8 cellular contexts compared by ENCODE assay signal in the genomic region with DNA sequence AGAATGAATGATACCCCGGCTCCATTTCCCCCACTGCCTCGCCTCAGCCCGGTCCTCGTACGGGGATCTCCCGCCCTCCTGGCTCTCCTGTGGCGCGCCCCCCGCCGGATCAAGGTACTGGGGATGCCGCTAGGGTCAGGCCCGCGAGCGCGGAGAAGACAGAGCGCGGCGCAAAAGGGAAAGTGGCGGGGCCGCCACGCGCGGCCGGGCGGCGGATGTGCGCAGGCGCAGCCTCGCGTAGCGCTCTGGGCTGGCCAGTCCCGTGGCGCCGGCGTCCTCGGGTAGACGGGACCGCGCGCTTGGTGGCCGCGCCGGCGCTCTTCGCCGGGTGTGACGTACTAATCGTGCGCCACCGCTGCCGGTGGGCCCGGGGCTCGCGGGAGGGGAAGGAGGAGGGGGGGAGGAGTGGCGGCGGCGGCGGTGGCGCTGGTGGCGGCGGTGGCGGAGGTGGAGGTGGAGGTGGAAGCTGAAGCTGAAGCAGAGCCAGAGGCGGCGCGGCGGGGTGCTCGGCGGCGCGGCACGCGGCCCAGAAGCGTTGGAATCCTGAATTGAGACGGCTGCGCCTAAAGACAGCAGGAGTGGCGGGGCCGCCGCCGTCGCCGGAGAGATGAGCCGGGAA. TPM values are rescaled to one million over a fixed set of nuclear protein-coding genes. Genes with fewer than 3 reads are reported as not detected.
DNase-seq lines count a peak whose midpoint lies in the region; ATAC-seq and TF ChIP-seq lines count a peak whose summit lies in the region.

TSS of gene SENP3 (plus strand) at position 331 of the 619 bp plus-strand sequence. CDS start 1,158 bp downstream, outside the sequence.

- WGBS in right lobe of liver (ENCODE audit: insufficient coverage, low coverage, low lambda C conversion rate, missing lambda C conversion rate) = 0% methylated on average over 38 of the region's 82 CpGs

- DNase-seq in AG08395 (ENCODE audit: low spot score) (peak; percentile 99), NCI-H748 treated with DMSO at 0.1 percent for 48 hours (lab: John Stamatoyannopoulos, UW) (peak; percentile 80), dorsolateral prefrontal cortex (peak; percentile 75 to 94 (median 84)), right lobe of liver (peak; percentile 91 to 94 (median 93))
- DNase-seq in activated CD4-positive, alpha-beta memory T cell treated with anti-CD3 and anti-CD28 coated beads for 36 hours = peak; percentile 94
- peak; percentile 93 for DNase-seq in stimulated activated CD4-positive, alpha-beta T cell treated with anti-CD3 and anti-CD28 coated beads, Interleukin-4, amount 100 ng/mL, for 1 hour

- H3K4me1 ChIP-seq in right lobe of liver = peaks cover 0 to 30% (median 15%) of the 10 kb centered on the region in 4 donors

- H3K36me3 Mint-ChIP-seq in activated CD4-positive, alpha-beta memory T cell treated with anti-CD3 and anti-CD28 coated beads for 36 hours = peaks cover 23% of the 10 kb centered on the region

- peaks cover 0 to 22% (median 3%) of the 10 kb centered on the region in 4 donors for H3K36me3 ChIP-seq in right lobe of liver

- ATAC-seq in GM18907 (IDR thresholded peaks at IDR 0.05; ENCODE audit: unreplicated experiment) (peak; percentile 49), HG03159 (IDR thresholded peaks at IDR 0.05; ENCODE audit: unreplicated experiment) (peak; percentile 61), right lobe of liver (peak; percentile 61 to 79 (median 72))

- CTCF ChIA-PET in activated CD4-positive, alpha-beta memory T cell treated with anti-CD3 and anti-CD28 coated beads for 36 hours (lab: Charles Lee) = interaction anchor here (0.8 to 4.4 kb wide), 33 partner anchors 9 to 340 kb away, joined by 3 to 148 read pairs (median 8); partner anchors contain the start of genes CD68, FXR2, MPDU1 and NEURL4

- H3K9me3 ChIP-seq in right lobe of liver = no peaks in the 10 kb centered on the region

- peak; percentile 51 for TF ChIP-seq POLR2A in right lobe of liver (IDR thresholded peaks at IDR 0.05)

- H3K27ac ChIP-seq in dorsolateral prefrontal cortex (peak within 1 kb of the TSS; percentile 72 to 98 (median 94)), right lobe of liver (peak within 1 kb of the TSS; percentile 72 to 79 (median 78))

- H3K27ac Mint-ChIP-seq in activated CD4-positive, alpha-beta memory T cell treated with anti-CD3 and anti-CD28 coated beads for 36 hours = peak within 1 kb of the TSS; percentile 91

- H3K4me3 ChIP-seq in dorsolateral prefrontal cortex (peak within 1 kb of the TSS; percentile 63 to 100 (median 96)), right lobe of liver (peak within 1 kb of the TSS; percentile 82 to 99 (median 94))

- POLR2A ChIA-PET in activated CD4-positive, alpha-beta memory T cell treated with anti-CD3 and anti-CD28 coated beads for 36 hours (lab: Charles Lee) = interaction anchor here (0.8 to 4.5 kb wide), 12 partner anchors 9 to 232 kb away, joined by 3 to 28 read pairs (median 6); partner anchors contain the start of genes CD68, MPDU1, NEURL4 and POLR2A

- intact Hi-C loops in activated CD4-positive, alpha-beta memory T cell treated with anti-CD3 and anti-CD28 coated beads for 36 hours (cut with micrococcal nuclease) = loop anchor here (1.0 to 2.0 kb wide), 8 partner anchors 9 to 205 kb away; partner anchors contain the start of genes POLR2A and TMEM102
- intact Hi-C loops in dorsolateral prefrontal cortex (cut with DNase I) = loop anchor here (2.0 to 10.0 kb wide), 7 partner anchors 47 to 317 kb away; partner anchors contain the start of genes FGF11 (in 1 of the 2), GABARAP (in 1 of the 2), NEURL4 (in 1 of the 2) and POLR2A (in 1 of the 2)
- intact Hi-C loops in right lobe of liver (cut with DNase I) = loop anchor here (5.0 to 10.0 kb wide), 2 partner anchors 47 to 49 kb away; no protein-coding TSS in a partner anchor

- no peaks in the 10 kb centered on the region for H3K9me3 Mint-ChIP-seq in activated CD4-positive, alpha-beta memory T cell treated with anti-CD3 and anti-CD28 coated beads for 36 hours

- TF ChIP-seq CTCF in dorsolateral prefrontal cortex (IDR thresholded peaks at IDR 0.05 in 54 of 56, conservative IDR thresholded peaks at IDR 0.05 in 2 of 56; ENCODE audit: low read depth in 1 of 56, partially characterized antibody in 56 of 56) = peak in 6 of 56 donors; percentile 2 to 40 (median 26)
- TF ChIP-seq CTCF in right lobe of liver (IDR thresholded peaks at IDR 0.05) = no peak

- H3K4me1 Mint-ChIP-seq in activated CD4-positive, alpha-beta memory T cell treated with anti-CD3 and anti-CD28 coated beads for 36 hours (ENCODE audit: low read depth) = peaks cover 32% of the 10 kb centered on the region

- H3K27me3 ChIP-seq in dorsolateral prefrontal cortex (no peaks in the 10 kb centered on the region), right lobe of liver (no peaks in the 10 kb centered on the region)

- no peaks in the 10 kb centered on the region for H3K27me3 Mint-ChIP-seq in activated CD4-positive, alpha-beta memory T cell treated with anti-CD3 and anti-CD28 coated beads for 36 hours

- peak within 1 kb of the TSS; percentile 95 for H3K4me3 Mint-ChIP-seq in activated CD4-positive, alpha-beta memory T cell treated with anti-CD3 and anti-CD28 coated beads for 36 hours

RNA-seq across cellular contexts. Expression of gene SENP3, which starts in this region (rescaled TPM):
- total RNA-seq in activated CD4-positive, alpha-beta memory T cell treated with anti-CD3 and anti-CD28 coated beads for 36 hours = 10 to 100 TPM; 50.8 to 53.2 TPM
- 10 to 100 TPM; 41.4 to 93.2 (median 61.6) TPM for total RNA-seq in dorsolateral prefrontal cortex
- 10 to 100 TPM; 12.3 to 33.9 (median 15.1) TPM for total RNA-seq in right lobe of liver

Comparison
In these comparisons a context has a peak if more than half of its experiments do, and no peak if none do; other contexts are left out.
1. Peak in every context shown above with its lines: DNase-seq, ATAC-seq, H3K4me3 ChIP-seq and H3K27ac ChIP-seq.